ENCODE assay signal across 1 cellular context in the genomic region with DNA sequence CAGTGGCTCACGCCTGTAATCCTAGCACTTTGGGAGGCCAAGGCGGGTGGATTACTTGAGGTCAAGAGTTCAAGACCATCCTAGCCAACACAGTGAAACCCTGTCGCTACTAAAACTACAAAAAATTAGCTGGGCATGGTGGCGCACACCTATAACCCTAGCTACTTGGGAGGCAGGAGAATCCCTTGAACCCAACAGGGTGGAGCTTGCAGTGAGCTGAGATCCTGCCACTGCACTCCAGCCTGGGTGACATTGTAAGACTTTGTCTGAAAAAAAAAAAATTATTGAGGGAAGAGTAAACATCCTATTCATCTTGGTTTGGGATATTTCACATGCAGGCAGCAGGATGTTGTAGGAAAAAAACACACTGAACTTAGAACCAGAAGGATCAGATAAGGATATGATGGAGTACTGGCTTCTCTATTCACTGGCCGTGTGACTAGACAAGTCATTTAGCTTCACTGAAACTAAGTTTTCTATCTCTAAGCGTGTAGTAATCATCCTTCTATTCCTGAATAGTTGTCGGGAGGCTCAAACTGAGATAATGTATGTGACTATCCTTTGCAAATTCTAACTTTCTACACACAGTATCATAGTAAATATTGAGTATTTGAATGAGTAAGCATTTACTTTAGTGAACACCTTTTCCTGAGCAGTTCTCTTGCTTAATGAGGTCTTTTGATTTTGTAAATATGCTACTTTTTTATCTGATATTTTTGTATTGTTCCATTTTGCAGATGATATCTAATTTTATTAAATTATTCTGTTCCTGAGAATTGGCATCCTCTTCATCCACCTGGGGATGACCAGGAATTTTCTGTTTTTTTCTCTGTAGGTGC.
TF ChIP-seq lines count a peak whose summit lies in the region.

No MANE protein-coding gene starts in this region.

TF ChIP-seq in K562, 482 proteins besides CTCF, POLR2A, EP300 and RAD21 (continues in another document):
- no peak for TF ChIP-seq RFX5 (IDR thresholded peaks at IDR 0.05; ENCODE audit: low read depth, low read length)
- TF ChIP-seq HDAC8 (tag; IDR thresholded peaks at IDR 0.05): no peak
- no peak for TF ChIP-seq BRD9 (IDR thresholded peaks at IDR 0.05; ENCODE audit: low read depth, partially characterized antibody)
- peak; percentile 6; the same call in 1 of the 2 replicates for TF ChIP-seq TCF3 (CRISPR knock-in tag; IDR thresholded peaks at IDR 0.05)
- TF ChIP-seq ZNF764 (CRISPR knock-in tag; IDR thresholded peaks at IDR 0.05; ENCODE audit: low read depth): no peak
- TF ChIP-seq THRAP3 (IDR thresholded peaks at IDR 0.05; ENCODE audit: borderline replicate concordance): 0 out of 2 replicates have a peak, but pooled peaks have one; percentile 19
- TF ChIP-seq ATF7 (IDR thresholded peaks at IDR 0.05): peak; percentile 55
- TF ChIP-seq RHOXF2B (CRISPR knock-in tag; conservative IDR thresholded peaks at IDR 0.05): peak; percentile 82
- no peak for TF ChIP-seq STAG1 (CRISPR knock-in tag; IDR thresholded peaks at IDR 0.05; ENCODE audit: borderline replicate concordance)
- peak in 1 of 2 experiments; percentile 35; a peak in 1 of 4 replicates for TF ChIP-seq ARNT (IDR thresholded peaks at IDR 0.05)
- TF ChIP-seq MAFF (IDR thresholded peaks at IDR 0.05; ENCODE audit: low read length): 0 out of 2 replicates have a peak, but pooled peaks have one; percentile 7
- TF ChIP-seq, protein P1, sequence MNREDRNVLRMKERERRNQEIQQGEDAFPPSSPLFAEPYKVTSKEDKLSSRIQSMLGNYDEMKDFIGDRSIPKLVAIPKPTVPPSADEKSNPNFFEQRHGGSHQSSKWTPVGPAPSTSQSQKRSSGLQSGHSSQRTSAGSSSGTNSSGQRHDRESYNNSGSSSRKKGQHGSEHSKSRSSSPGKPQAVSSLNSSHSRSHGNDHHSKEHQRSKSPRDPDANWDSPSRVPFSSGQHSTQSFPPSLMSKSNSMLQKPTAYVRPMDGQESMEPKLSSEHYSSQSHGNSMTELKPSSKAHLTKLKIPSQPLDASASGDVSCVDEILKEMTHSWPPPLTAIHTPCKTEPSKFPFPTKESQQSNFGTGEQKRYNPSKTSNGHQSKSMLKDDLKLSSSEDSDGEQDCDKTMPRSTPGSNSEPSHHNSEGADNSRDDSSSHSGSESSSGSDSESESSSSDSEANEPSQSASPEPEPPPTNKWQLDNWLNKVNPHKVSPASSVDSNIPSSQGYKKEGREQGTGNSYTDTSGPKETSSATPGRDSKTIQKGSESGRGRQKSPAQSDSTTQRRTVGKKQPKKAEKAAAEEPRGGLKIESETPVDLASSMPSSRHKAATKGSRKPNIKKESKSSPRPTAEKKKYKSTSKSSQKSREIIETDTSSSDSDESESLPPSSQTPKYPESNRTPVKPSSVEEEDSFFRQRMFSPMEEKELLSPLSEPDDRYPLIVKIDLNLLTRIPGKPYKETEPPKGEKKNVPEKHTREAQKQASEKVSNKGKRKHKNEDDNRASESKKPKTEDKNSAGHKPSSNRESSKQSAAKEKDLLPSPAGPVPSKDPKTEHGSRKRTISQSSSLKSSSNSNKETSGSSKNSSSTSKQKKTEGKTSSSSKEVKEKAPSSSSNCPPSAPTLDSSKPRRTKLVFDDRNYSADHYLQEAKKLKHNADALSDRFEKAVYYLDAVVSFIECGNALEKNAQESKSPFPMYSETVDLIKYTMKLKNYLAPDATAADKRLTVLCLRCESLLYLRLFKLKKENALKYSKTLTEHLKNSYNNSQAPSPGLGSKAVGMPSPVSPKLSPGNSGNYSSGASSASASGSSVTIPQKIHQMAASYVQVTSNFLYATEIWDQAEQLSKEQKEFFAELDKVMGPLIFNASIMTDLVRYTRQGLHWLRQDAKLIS (CRISPR knock-in tag; IDR thresholded peaks at IDR 0.05): no peak
- TF ChIP-seq, protein P2, sequence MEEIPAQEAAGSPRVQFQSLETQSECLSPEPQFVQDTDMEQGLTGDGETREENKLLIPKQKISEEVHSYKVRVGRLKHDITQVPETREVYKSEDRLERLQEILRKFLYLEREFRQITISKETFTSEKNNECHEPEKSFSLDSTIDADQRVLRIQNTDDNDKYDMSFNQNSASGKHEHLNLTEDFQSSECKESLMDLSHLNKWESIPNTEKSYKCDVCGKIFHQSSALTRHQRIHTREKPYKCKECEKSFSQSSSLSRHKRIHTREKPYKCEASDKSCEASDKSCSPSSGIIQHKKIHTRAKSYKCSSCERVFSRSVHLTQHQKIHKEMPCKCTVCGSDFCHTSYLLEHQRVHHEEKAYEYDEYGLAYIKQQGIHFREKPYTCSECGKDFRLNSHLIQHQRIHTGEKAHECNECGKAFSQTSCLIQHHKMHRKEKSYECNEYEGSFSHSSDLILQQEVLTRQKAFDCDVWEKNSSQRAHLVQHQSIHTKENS (CRISPR knock-in tag; IDR thresholded peaks at IDR 0.05): no peak
- 0 out of 2 replicates have a peak, but pooled peaks have one; percentile 38 for TF ChIP-seq ZNF384 (IDR thresholded peaks at IDR 0.05; ENCODE audit: low read depth, low read length)
- TF ChIP-seq, protein P3, sequence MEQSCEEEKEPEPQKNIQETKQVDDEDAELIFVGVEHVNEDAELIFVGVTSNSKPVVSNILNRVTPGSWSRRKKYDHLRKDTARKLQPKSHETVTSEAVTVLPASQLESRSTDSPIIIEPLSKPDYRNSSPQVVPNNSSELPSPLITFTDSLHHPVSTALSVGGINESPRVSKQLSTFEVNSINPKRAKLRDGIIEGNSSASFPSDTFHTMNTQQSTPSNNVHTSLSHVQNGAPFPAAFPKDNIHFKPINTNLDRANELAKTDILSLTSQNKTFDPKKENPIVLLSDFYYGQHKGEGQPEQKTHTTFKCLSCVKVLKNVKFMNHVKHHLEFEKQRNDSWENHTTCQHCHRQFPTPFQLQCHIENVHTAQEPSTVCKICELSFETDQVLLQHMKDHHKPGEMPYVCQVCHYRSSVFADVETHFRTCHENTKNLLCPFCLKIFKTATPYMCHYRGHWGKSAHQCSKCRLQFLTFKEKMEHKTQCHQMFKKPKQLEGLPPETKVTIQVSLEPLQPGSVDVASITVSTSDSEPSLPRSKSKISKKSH (CRISPR knock-in tag; IDR thresholded peaks at IDR 0.05): peak; percentile 24; the same call in 1 of the 2 replicates
- no peak for TF ChIP-seq ZNF212 (CRISPR knock-in tag; IDR thresholded peaks at IDR 0.05)
- TF ChIP-seq, protein P4, sequence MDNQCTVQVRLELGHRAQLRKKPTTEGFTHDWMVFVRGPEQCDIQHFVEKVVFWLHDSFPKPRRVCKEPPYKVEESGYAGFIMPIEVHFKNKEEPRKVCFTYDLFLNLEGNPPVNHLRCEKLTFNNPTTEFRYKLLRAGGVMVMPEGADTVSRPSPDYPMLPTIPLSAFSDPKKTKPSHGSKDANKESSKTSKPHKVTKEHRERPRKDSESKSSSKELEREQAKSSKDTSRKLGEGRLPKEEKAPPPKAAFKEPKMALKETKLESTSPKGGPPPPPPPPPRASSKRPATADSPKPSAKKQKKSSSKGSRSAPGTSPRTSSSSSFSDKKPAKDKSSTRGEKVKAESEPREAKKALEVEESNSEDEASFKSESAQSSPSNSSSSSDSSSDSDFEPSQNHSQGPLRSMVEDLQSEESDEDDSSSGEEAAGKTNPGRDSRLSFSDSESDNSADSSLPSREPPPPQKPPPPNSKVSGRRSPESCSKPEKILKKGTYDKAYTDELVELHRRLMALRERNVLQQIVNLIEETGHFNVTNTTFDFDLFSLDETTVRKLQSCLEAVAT (IDR thresholded peaks at IDR 0.05): peak; percentile 8 to 15; a peak in 1 of 4 replicates
- TF ChIP-seq RBBP5 (IDR thresholded peaks at IDR 0.05; ENCODE audit: borderline replicate concordance, insufficient read depth, low read length, poor library complexity, severe bottlenecking): peak; percentile 11
- TF ChIP-seq, protein P5, sequence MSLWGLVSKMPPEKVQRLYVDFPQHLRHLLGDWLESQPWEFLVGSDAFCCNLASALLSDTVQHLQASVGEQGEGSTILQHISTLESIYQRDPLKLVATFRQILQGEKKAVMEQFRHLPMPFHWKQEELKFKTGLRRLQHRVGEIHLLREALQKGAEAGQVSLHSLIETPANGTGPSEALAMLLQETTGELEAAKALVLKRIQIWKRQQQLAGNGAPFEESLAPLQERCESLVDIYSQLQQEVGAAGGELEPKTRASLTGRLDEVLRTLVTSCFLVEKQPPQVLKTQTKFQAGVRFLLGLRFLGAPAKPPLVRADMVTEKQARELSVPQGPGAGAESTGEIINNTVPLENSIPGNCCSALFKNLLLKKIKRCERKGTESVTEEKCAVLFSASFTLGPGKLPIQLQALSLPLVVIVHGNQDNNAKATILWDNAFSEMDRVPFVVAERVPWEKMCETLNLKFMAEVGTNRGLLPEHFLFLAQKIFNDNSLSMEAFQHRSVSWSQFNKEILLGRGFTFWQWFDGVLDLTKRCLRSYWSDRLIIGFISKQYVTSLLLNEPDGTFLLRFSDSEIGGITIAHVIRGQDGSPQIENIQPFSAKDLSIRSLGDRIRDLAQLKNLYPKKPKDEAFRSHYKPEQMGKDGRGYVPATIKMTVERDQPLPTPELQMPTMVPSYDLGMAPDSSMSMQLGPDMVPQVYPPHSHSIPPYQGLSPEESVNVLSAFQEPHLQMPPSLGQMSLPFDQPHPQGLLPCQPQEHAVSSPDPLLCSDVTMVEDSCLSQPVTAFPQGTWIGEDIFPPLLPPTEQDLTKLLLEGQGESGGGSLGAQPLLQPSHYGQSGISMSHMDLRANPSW (CRISPR knock-in tag; IDR thresholded peaks at IDR 0.05): no peak
- no peak for TF ChIP-seq RB1 (IDR thresholded peaks at IDR 0.05; ENCODE audit: low read depth)
- TF ChIP-seq ARID2 (IDR thresholded peaks at IDR 0.05): no peak
- no peak for TF ChIP-seq ZNF444 (CRISPR knock-in tag; IDR thresholded peaks at IDR 0.05)
- no peak for TF ChIP-seq SRF (CRISPR knock-in tag; IDR thresholded peaks at IDR 0.05)
- no peak for TF ChIP-seq ZNF785 (CRISPR knock-in tag; IDR thresholded peaks at IDR 0.05)
- peak; percentile 90; the same call in 1 of the 2 replicates for TF ChIP-seq ADNP (tag; IDR thresholded peaks at IDR 0.05)
- TF ChIP-seq TBP (optimal IDR thresholded peaks at IDR 0.05; ENCODE audit: low read depth, low read length): no peak
- no peak for TF ChIP-seq ZKSCAN1 (IDR thresholded peaks at IDR 0.05; ENCODE audit: low read depth, low read length)
- TF ChIP-seq BHLHE40 (IDR thresholded peaks at IDR 0.05; ENCODE audit: low read length): no peak
- no peak for TF ChIP-seq ZNF75A (CRISPR knock-in tag; IDR thresholded peaks at IDR 0.05)
- no peak for TF ChIP-seq ZNF347 (CRISPR knock-in tag; IDR thresholded peaks at IDR 0.05; ENCODE audit: low read depth)
- no peak for TF ChIP-seq FOXP1 (CRISPR knock-in tag; IDR thresholded peaks at IDR 0.05)
- TF ChIP-seq ZSCAN29 (IDR thresholded peaks at IDR 0.05): no peak
- TF ChIP-seq SNRNP70 (optimal IDR thresholded peaks at IDR 0.05; ENCODE audit: low read depth, low read length): no peak
- TF ChIP-seq SMAD4 (CRISPR knock-in tag; conservative IDR thresholded peaks at IDR 0.05): peak; percentile 29; the same call in 1 of the 2 replicates
- 0 out of 2 replicates have a peak, but pooled peaks have one; percentile 58 for TF ChIP-seq NR1H2 (CRISPR knock-in tag; IDR thresholded peaks at IDR 0.05)
- no peak for TF ChIP-seq ZNF263 (CRISPR knock-in tag; IDR thresholded peaks at IDR 0.05; ENCODE audit: borderline replicate concordance)
- TF ChIP-seq, protein P6, sequence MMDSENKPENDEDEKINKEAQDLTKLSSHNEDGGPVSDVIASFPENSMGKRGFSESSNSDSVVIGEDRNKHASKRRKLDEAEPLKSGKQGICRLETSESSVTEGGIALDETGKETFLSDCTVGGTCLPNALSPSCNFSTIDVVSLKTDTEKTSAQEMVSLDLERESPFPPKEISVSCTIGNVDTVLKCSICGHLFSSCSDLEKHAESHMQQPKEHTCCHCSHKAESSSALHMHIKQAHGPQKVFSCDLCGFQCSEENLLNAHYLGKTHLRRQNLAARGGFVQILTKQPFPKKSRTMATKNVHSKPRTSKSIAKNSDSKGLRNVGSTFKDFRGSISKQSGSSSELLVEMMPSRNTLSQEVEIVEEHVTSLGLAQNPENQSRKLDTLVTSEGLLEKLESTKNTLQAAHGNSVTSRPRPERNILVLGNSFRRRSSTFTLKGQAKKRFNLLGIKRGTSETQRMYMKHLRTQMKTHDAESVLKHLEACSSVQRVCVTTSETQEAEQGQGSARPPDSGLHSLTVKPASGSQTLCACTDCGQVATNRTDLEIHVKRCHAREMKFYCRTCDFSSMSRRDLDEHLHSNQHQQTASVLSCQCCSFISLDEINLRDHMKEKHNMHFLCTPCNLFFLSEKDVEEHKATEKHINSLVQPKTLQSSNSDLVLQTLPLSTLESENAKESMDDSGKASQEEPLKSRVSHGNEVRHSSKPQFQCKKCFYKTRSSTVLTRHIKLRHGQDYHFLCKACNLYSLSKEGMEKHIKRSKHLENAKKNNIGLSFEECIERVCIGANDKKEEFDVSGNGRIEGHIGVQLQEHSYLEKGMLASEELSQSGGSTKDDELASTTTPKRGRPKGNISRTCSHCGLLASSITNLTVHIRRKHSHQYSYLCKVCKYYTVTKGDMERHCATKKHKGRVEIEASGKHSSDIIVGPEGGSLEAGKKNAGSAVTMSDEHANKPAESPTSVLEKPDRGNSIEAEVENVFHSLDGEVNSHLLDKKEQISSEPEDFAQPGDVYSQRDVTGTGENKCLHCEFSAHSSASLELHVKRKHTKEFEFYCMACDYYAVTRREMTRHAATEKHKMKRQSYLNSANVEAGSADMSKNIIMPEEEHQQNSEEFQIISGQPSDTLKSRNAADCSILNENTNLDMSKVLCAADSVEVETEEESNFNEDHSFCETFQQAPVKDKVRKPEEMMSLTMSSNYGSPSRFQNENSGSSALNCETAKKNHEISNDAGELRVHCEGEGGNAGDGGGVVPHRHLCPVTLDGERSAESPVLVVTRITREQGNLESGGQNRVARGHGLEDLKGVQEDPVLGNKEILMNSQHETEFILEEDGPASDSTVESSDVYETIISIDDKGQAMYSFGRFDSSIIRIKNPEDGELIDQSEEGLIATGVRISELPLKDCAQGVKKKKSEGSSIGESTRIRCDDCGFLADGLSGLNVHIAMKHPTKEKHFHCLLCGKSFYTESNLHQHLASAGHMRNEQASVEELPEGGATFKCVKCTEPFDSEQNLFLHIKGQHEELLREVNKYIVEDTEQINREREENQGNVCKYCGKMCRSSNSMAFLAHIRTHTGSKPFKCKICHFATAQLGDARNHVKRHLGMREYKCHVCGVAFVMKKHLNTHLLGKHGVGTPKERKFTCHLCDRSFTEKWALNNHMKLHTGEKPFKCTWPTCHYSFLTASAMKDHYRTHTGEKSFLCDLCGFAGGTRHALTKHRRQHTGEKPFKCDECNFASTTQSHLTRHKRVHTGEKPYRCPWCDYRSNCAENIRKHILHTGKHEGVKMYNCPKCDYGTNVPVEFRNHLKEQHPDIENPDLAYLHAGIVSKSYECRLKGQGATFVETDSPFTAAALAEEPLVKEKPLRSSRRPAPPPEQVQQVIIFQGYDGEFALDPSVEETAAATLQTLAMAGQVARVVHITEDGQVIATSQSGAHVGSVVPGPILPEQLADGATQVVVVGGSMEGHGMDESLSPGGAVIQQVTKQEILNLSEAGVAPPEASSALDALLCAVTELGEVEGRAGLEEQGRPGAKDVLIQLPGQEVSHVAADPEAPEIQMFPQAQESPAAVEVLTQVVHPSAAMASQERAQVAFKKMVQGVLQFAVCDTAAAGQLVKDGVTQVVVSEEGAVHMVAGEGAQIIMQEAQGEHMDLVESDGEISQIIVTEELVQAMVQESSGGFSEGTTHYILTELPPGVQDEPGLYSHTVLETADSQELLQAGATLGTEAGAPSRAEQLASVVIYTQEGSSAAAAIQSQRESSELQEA (IDR thresholded peaks at IDR 0.05; ENCODE audit: low read depth): no peak
- TF ChIP-seq DPF2 (IDR thresholded peaks at IDR 0.05): peak; percentile 39; the same call in 1 of the 2 replicates
